ENCODE assay signal across 1 cellular context in genomic region chr17:4249452-4250029, GRCh38.
TF ChIP-seq lines count a peak whose summit lies in the region.

No MANE protein-coding gene starts in this region.

TF ChIP-seq in K562, 482 proteins besides CTCF, POLR2A, EP300 and RAD21 (continued from another document and continues in another):
- no peak for TF ChIP-seq E2F4 (CRISPR knock-in tag; IDR thresholded peaks at IDR 0.05; ENCODE audit: low read depth)
- no peak for TF ChIP-seq SP1 (CRISPR knock-in tag; IDR thresholded peaks at IDR 0.05)
- TF ChIP-seq SIN3B (IDR thresholded peaks at IDR 0.05; ENCODE audit: low read depth) = no peak
- no peak for TF ChIP-seq LCOR (CRISPR knock-in tag; IDR thresholded peaks at IDR 0.05)
- TF ChIP-seq CHD7 (IDR thresholded peaks at IDR 0.05; ENCODE audit: low read depth, low read length) = no peak
- no peak for TF ChIP-seq HNRNPLL (IDR thresholded peaks at IDR 0.05; ENCODE audit: low read depth, low read length, poor library complexity, severe bottlenecking)
- TF ChIP-seq CREB5 (CRISPR knock-in tag; IDR thresholded peaks at IDR 0.05) = no peak
- no peak for TF ChIP-seq UBTF (IDR thresholded peaks at IDR 0.05; ENCODE audit: borderline replicate concordance in 1 of 2, low read depth in 2 of 2, low read length in 2 of 2)
- no peak for TF ChIP-seq NFE2 (IDR thresholded peaks at IDR 0.05; ENCODE audit: low read depth)
- peak; percentile 79 for TF ChIP-seq HDAC3 (IDR thresholded peaks at IDR 0.05; ENCODE audit: borderline replicate concordance, partially characterized antibody)
- TF ChIP-seq ELF2 (CRISPR knock-in tag; IDR thresholded peaks at IDR 0.05) = no peak
- TF ChIP-seq ZNF224 (CRISPR knock-in tag; IDR thresholded peaks at IDR 0.05) = no peak
- TF ChIP-seq ZNF785 (CRISPR knock-in tag; IDR thresholded peaks at IDR 0.05) = no peak
- TF ChIP-seq RBM17 (IDR thresholded peaks at IDR 0.05; ENCODE audit: borderline replicate concordance, low read depth, low read length) = no peak
- TF ChIP-seq ETV1 (tag; conservative IDR thresholded peaks at IDR 0.05; ENCODE audit: low read depth) = no peak
- no peak for TF ChIP-seq JUNB (CRISPR knock-in tag; conservative IDR thresholded peaks at IDR 0.05)
- TF ChIP-seq ILK (tag; IDR thresholded peaks at IDR 0.05; ENCODE audit: borderline replicate concordance, low read depth) = no peak
- TF ChIP-seq HBP1 (CRISPR knock-in tag; IDR thresholded peaks at IDR 0.05) = 0 out of 2 replicates have a peak, but pooled peaks have one; percentile 43
- TF ChIP-seq PHF21A (IDR thresholded peaks at IDR 0.05; ENCODE audit: borderline replicate concordance, low read depth) = no peak
- TF ChIP-seq RBFOX2 (IDR thresholded peaks at IDR 0.05; ENCODE audit: low read depth, low read length) = no peak
- no peak for TF ChIP-seq ZNF184 (CRISPR knock-in tag; IDR thresholded peaks at IDR 0.05)
- no peak for TF ChIP-seq ZNF12 (CRISPR knock-in tag; IDR thresholded peaks at IDR 0.05)
- no peak for TF ChIP-seq BRD4 (IDR thresholded peaks at IDR 0.05)
- TF ChIP-seq CREB1 (IDR thresholded peaks at IDR 0.05) = 0 out of 2 replicates have a peak, but pooled peaks have one; percentile 30
- no peak for TF ChIP-seq CREB1 (CRISPR knock-in tag; IDR thresholded peaks at IDR 0.05)
- no peak for TF ChIP-seq ZNF316 (IDR thresholded peaks at IDR 0.05)
- TF ChIP-seq ZNF589 (CRISPR knock-in tag; IDR thresholded peaks at IDR 0.05; ENCODE audit: low read depth) = no peak
- no peak for TF ChIP-seq SNIP1 (IDR thresholded peaks at IDR 0.05; ENCODE audit: low read depth)
- no peak for TF ChIP-seq PTTG1 (tag; IDR thresholded peaks at IDR 0.05; ENCODE audit: low read depth)
- no peak; the same call in 1 of the 2 replicates for TF ChIP-seq ZNF583 (CRISPR knock-in tag; IDR thresholded peaks at IDR 0.05)
- no peak for TF ChIP-seq KLF13 (tag; IDR thresholded peaks at IDR 0.05; ENCODE audit: borderline replicate concordance, low read depth)
- no peak for TF ChIP-seq ZZZ3 (IDR thresholded peaks at IDR 0.05)
- no peak for TF ChIP-seq ZNF444 (CRISPR knock-in tag; IDR thresholded peaks at IDR 0.05)
- no peak for TF ChIP-seq ZBTB17 (CRISPR knock-in tag; IDR thresholded peaks at IDR 0.05)
- no peak for TF ChIP-seq PTRF (tag; IDR thresholded peaks at IDR 0.05)
- peak; percentile 90 to 91 for TF ChIP-seq KDM1A (IDR thresholded peaks at IDR 0.05)
- TF ChIP-seq CCAR2 (IDR thresholded peaks at IDR 0.05; ENCODE audit: low read depth, low read length) = no peak
- TF ChIP-seq TAF15 (IDR thresholded peaks at IDR 0.05; ENCODE audit: low read depth, low read length) = no peak
- TF ChIP-seq HINFP (tag; conservative IDR thresholded peaks at IDR 0.05; ENCODE audit: low read depth) = no peak
- TF ChIP-seq ZFP30 (CRISPR knock-in tag; IDR thresholded peaks at IDR 0.05; ENCODE audit: borderline replicate concordance) = no peak
- no peak for TF ChIP-seq ZNF274 (IDR thresholded peaks at IDR 0.05; ENCODE audit: borderline replicate concordance, low read depth, low read length)
- TF ChIP-seq RBM34 (IDR thresholded peaks at IDR 0.05; ENCODE audit: borderline replicate concordance, insufficient read depth, low read length) = no peak
- TF ChIP-seq SRSF9 (IDR thresholded peaks at IDR 0.05; ENCODE audit: borderline replicate concordance, low read depth, low read length) = no peak
- no peak for TF ChIP-seq NFE2L1 (tag; IDR thresholded peaks at IDR 0.05; ENCODE audit: borderline replicate concordance, low read depth)
- TF ChIP-seq DLX4 (CRISPR knock-in tag; IDR thresholded peaks at IDR 0.05) = no peak
- peak; percentile 92 for TF ChIP-seq PHB2 (IDR thresholded peaks at IDR 0.05; ENCODE audit: low read depth)
